ENCODE assay signal across 8 cellular contexts in genomic region chr20:21302645-21303060, GRCh38. TPM values are rescaled to one million over a fixed set of nuclear protein-coding genes. Genes with fewer than 3 reads are reported as not detected.
DNase-seq lines count a peak whose midpoint lies in the region; ATAC-seq and TF ChIP-seq lines count a peak whose summit lies in the region.

No MANE protein-coding gene starts in this region.

- WGBS in esophagus squamous epithelium, 2 donors, result 4 to 9% methylated on average over 8 to 12 of the region's 12 CpGs

- POLR2A ChIA-PET in A673 (lab: Charles Lee; ENCODE audit: low non-redundant PET) (interaction anchor here (0.5 to 0.6 kb wide), 2 partner anchors 9 to 43 kb away, joined by 11 to 12 read pairs; no protein-coding TSS in a partner anchor), PC-9 (lab: Charles Lee; ENCODE audit: unreplicated experiment) (interaction anchor here (0.6 to 0.7 kb wide), 3 partner anchors 13 to 1251 kb away, joined by 3 to 5 read pairs (median 3); partner anchors contain the start of genes CFAP61 and CRNKL1)

- DNase-seq in A673 (ENCODE audit: low spot score) (no peak), PC-9 (no peak), esophagus squamous epithelium (lab: John Stamatoyannopoulos, UW) (no peak), omental fat pad (ENCODE audit: low spot score) (no peak), dermis blood vessel endothelial cell (no peak), NOMO-1 treated with DMSO at 0.1 percent for 48 hours (lab: John Stamatoyannopoulos, UW; ENCODE audit: unreplicated experiment) (no peak)
- no peak for DNase-seq in stimulated activated CD4-positive, alpha-beta T cell treated with anti-CD3 and anti-CD28 coated beads, Interleukin-4, amount 100 ng/mL, for 1 hour

- ATAC-seq in GM21515 (IDR thresholded peaks at IDR 0.05; ENCODE audit: unreplicated experiment) (peak; percentile 34), omental fat pad (ENCODE audit: low FRiP score) (peak; percentile 48)

- H3K4me1 ChIP-seq in A673 (ENCODE audit: insufficient read depth, low read length, poor library complexity, severe bottlenecking) (peaks cover 6% of the 10 kb centered on the region), PC-9 (replicated peaks; ENCODE audit: insufficient read depth) (peaks cover 13% of the 10 kb centered on the region), esophagus squamous epithelium (peaks cover 0 to 24% (median 7%) of the 10 kb centered on the region in 3 donors)

- TF ChIP-seq POLR2A in esophagus squamous epithelium (IDR thresholded peaks at IDR 0.05), result no peak

- H2AFZ ChIP-seq in PC-9, result peak overlapping the region; percentile 90

- H3K36me3 ChIP-seq in A673 (ENCODE audit: insufficient read depth, low read length, poor library complexity, severe bottlenecking) (no peaks in the 10 kb centered on the region), PC-9 (ENCODE audit: low read depth) (no peaks in the 10 kb centered on the region), esophagus squamous epithelium (no peaks in the 10 kb centered on the region)

- peak overlapping the region; percentile 87 for H3K4me2 ChIP-seq in PC-9

- H4K20me1 ChIP-seq in PC-9 (ENCODE audit: insufficient read depth), result peaks cover 15% of the 10 kb centered on the region

- H3K27me3 ChIP-seq in A673 (replicated peaks; ENCODE audit: insufficient read depth, low read depth, low read length, poor library complexity) (no peaks in the 10 kb centered on the region), PC-9 (ENCODE audit: insufficient read depth, low read depth) (no peaks in the 10 kb centered on the region), esophagus squamous epithelium (peaks cover 0 to 5% (median 0%) of the 10 kb centered on the region in 4 donors)

- H3K9me3 ChIP-seq in A673 (ENCODE audit: low read depth, low read length, poor library complexity, severe bottlenecking), result no peaks in the 10 kb centered on the region
- H3K9me3 ChIP-seq in PC-9 (ENCODE audit: insufficient read depth, low read depth), result no peaks in the 10 kb centered on the region
- H3K9me3 ChIP-seq in esophagus squamous epithelium, result no peaks in the 10 kb centered on the region

- peak overlapping the region; percentile 86 for H3K4me3 ChIP-seq in A673 (ENCODE audit: low read depth, low read length, poor library complexity, severe bottlenecking)
- peak overlapping the region; percentile 70 for H3K4me3 ChIP-seq in PC-9
- peak overlapping the region; percentile 69 to 99 (median 94) for H3K4me3 ChIP-seq in esophagus squamous epithelium

- no peaks in the 10 kb centered on the region for H3K9me2 ChIP-seq in PC-9 (ENCODE audit: insufficient read depth)

- peaks cover 20% of the 10 kb centered on the region for H3K79me2 ChIP-seq in PC-9 (ENCODE audit: low read depth)

- BruUV-seq in A673 (replicated peaks; lab: Mats Ljungman, UMichigan), result TSS peak; percentile 87
- BruUV-seq in PC-9 (replicated peaks; lab: Mats Ljungman, UMichigan), result TSS peak; percentile 83

- CTCF ChIA-PET in A673 (lab: Charles Lee) (no interaction called here), PC-9 (lab: Charles Lee) (no interaction called here)

- peak overlapping the region; percentile 98 for H3K27ac ChIP-seq in A673 (ENCODE audit: low read depth, low read length, poor library complexity, severe bottlenecking)
- H3K27ac ChIP-seq in PC-9, result peak overlapping the region; percentile 67
- peak overlapping the region; percentile 92 to 99 (median 96) for H3K27ac ChIP-seq in esophagus squamous epithelium

- intact Hi-C loops in A673 (cut with micrococcal nuclease; ENCODE audit: unreplicated experiment), result loop anchor here (10.0 kb wide), 1 partner anchor 1568 kb away; no protein-coding TSS in a partner anchor
- intact Hi-C loops in PC-9 (cut with micrococcal nuclease; ENCODE audit: unreplicated experiment), result no loop called here
- intact Hi-C loops in esophagus squamous epithelium (cut with DNase I), result no loop called here

- no peak for TF ChIP-seq CTCF in A673 (conservative IDR thresholded peaks at IDR 0.05; ENCODE audit: low read depth, low read length)
- no peak for TF ChIP-seq CTCF in PC-9 (conservative IDR thresholded peaks at IDR 0.05)
- TF ChIP-seq CTCF in esophagus squamous epithelium (IDR thresholded peaks at IDR 0.05), result no peak
- TF ChIP-seq CTCF in omental fat pad (IDR thresholded peaks at IDR 0.05), result no peak

- H3F3A ChIP-seq in PC-9 (ENCODE audit: insufficient read depth, low read depth), result no peaks in the 10 kb centered on the region

RNA-seq across cellular contexts. Expression of gene XRN2, which starts 0.5 kb away (rescaled TPM):
- 121 and 122 TPM in 2 replicates for total RNA-seq in A673 (2021)
- total RNA-seq in PC-9 (2021), result 70.4 and 78.3 TPM in 2 replicates
- 10 to 100 TPM; 25.2 to 61.2 (median 47.1) TPM for total RNA-seq in esophagus squamous epithelium
- 100 to 1,000 TPM in 1 of 4 donors, 10 to 100 TPM in 3; 60.5 to 116 (median 68.6) TPM for total RNA-seq in omental fat pad
- 97.5 and 121 TPM in 2 replicates for total RNA-seq in dermis blood vessel endothelial cell
